27 cellular contexts compared by ENCODE assay signal in the genomic region with DNA sequence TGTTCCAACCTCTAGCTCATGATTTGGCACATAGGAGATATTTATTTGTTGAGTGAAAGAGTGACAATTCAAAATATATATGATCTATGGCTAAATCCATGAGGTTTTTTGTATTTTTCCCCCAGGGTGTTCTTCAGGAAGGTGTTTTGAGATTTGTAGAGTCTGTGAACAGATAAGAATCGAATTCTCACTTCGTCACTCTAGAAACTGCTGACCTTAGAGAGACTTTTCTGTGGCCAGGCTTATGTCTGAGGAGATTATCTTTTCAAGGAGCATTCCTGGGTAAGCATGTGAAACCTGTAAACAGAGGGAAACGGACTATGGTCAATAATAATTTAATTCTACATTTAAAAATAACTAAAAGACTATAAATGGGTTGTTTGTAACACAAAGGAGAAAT. TPM values are rescaled to one million over a fixed set of nuclear protein-coding genes. Genes with fewer than 3 reads are reported as not detected.
A peak's percentile ranks its signal among the peaks of the same experiment; 100 is the strongest.
DNase-seq lines count a peak whose midpoint lies in the region; ATAC-seq, FAIRE-seq and TF ChIP-seq lines count a peak whose summit lies in the region.
"Had no signal": no experiment of that assay in that cellular context is flagged by ENCODE, and none has a peak within 500 bp of the region (broad histone marks: within the 10 kb centered on the region; RNA-seq: fewer than 3 reads in every experiment).

No MANE protein-coding gene starts in this region.

- H3K4me3 ChIP-seq in MM.1S (ENCODE audit: low read length) (no peak overlapping the region), fibroblast of villous mesenchyme (ENCODE audit: low read depth, low read length) (no peak overlapping the region), psoas muscle (no peak overlapping the region)
- H3K4me3 ChIP-seq: BLaER1, SK-N-MC had no signal

- TF ChIP-seq CTCF in MM.1S (IDR thresholded peaks at IDR 0.05; ENCODE audit: low read length) (no peak), fibroblast of villous mesenchyme (IDR thresholded peaks at IDR 0.05; ENCODE audit: insufficient read depth, low read depth, low read length) (no peak), psoas muscle (IDR thresholded peaks at IDR 0.05) (no peak)

- H3K79me2 ChIP-seq in MM.1S (ENCODE audit: low read length) = no peaks in the 10 kb centered on the region

- no peak overlapping the region for H3K27ac ChIP-seq in MM.1S (ENCODE audit: low read length)
- peak overlapping the region; percentile 57 for H3K27ac ChIP-seq in psoas muscle
- H3K27ac ChIP-seq: BLaER1, RWPE1, SK-N-MC had no signal

- no peak overlapping the region for H2AFZ ChIP-seq in MM.1S (ENCODE audit: low read length)

- FAIRE-seq in G401.6 (lab: Jason Lieb, UNC) = peak; percentile 97
- FAIRE-seq: A204.1 had no signal

- H3K9me3 ChIP-seq in MM.1S (replicated peaks; ENCODE audit: insufficient read depth, low read length) (no peaks in the 10 kb centered on the region), psoas muscle (no peaks in the 10 kb centered on the region)
- H3K9me3 ChIP-seq: BLaER1 had no signal

- WGBS in psoas muscle, 3 donors = 38 to 61% (median 50%) methylated on average over 3 of the region's 3 CpGs

- H3K9ac ChIP-seq in MM.1S (ENCODE audit: low read length) = no peak overlapping the region
- H3K9ac ChIP-seq: BLaER1 had no signal

- no peak overlapping the region; the same call in 1 of the 2 replicates for H3K4me2 ChIP-seq in MM.1S (ENCODE audit: low read depth, low read length)
- H3K4me2 ChIP-seq: BLaER1 had no signal

- H3F3A ChIP-seq in MM.1S (ENCODE audit: insufficient read depth, low read length) = no peaks in the 10 kb centered on the region

- no peaks in the 10 kb centered on the region for H4K20me1 ChIP-seq in MM.1S (ENCODE audit: insufficient read depth, low read length)
- H4K20me1 ChIP-seq: BLaER1 had no signal

- H3K27me3 ChIP-seq in MM.1S (replicated peaks; ENCODE audit: insufficient read depth, low read length) = no peaks in the 10 kb centered on the region
- no peaks in the 10 kb centered on the region for H3K27me3 ChIP-seq in psoas muscle (ENCODE audit: insufficient read depth in 3 of 3, low read length in 2 of 3)
- H3K27me3 ChIP-seq: BLaER1 had no signal

- no peaks in the 10 kb centered on the region for H3K9me2 ChIP-seq in MM.1S (replicated peaks; ENCODE audit: insufficient read depth, low read length)

- H3K36me3 ChIP-seq in MM.1S (replicated peaks; ENCODE audit: insufficient read depth, low read length) (no peaks in the 10 kb centered on the region), psoas muscle (ENCODE audit: insufficient read depth in 1 of 2, low read depth in 1 of 2) (no peaks in the 10 kb centered on the region)
- H3K36me3 ChIP-seq: BLaER1 had no signal

- H3K4me1 ChIP-seq in MM.1S (ENCODE audit: low read length) (peaks cover 15% of the 10 kb centered on the region; the same call in 1 of the 2 replicates), psoas muscle (peaks cover 28% of the 10 kb centered on the region)
- H3K4me1 ChIP-seq: BLaER1 had no signal

- ATAC-seq in psoas muscle = no peak
- ATAC-seq in GM18498 (IDR thresholded peaks at IDR 0.05; ENCODE audit: unreplicated experiment) = no peak
- ATAC-seq in HG02852 (IDR thresholded peaks at IDR 0.05; ENCODE audit: unreplicated experiment) = no peak

- DNase-seq in MM.1S (peak; percentile 23), fibroblast of villous mesenchyme (ENCODE audit: low read depth) (peak; percentile 65), psoas muscle (no peak), SHP77 treated with DMSO at 0.1 percent for 48 hours (lab: John Stamatoyannopoulos, UW) (no peak), occipital lobe (lab: John Stamatoyannopoulos, UW) (no peak)
- DNase-seq: CD4-positive, CD25-positive, alpha-beta regulatory T cell; DMS153; DND-41; GOT3; HCEC 1CT; IMR-90; KG1; NCI-H1092 treated with DMSO at 0.1 percent for 48 hours; NCI-H1436 treated with DMSO at 0.1 percent for 48 hours; NCI-H187 treated with DMSO at 0.1 percent for 48 hours; NCI-H2107; NCI-H524; NCI-H748 treated with DMSO at 0.1 percent for 48 hours; SIG-M5 had no signal

- intact Hi-C loops in psoas muscle (cut with DNase I) = no loop called here

RNA-seq across cellular contexts. Expression of a gene that starts 0.8 kb away (rescaled TPM):
- total RNA-seq in fibroblast of villous mesenchyme (under 0.01 TPM in 1 of 2 replicates, not detected in the other), psoas muscle (10 to 100 TPM in 2 of 4 donors, 1 to 10 TPM in 2; 4.6 to 24.3 (median 10.0) TPM), occipital lobe (0.16 TPM)
- polyA plus RNA-seq in psoas muscle = 1 to 10 TPM; 2.1 to 4.8 (median 3.0) TPM
- total RNA-seq: CD4-positive, CD25-positive, alpha-beta regulatory T cell had no signal
- polyA plus RNA-seq: AG04450; CD4-positive, CD25-positive, alpha-beta regulatory T cell; IMR-90 had no signal

Comparison
In these comparisons a context has a peak if more than half of its experiments do, and no peak if none do; other contexts are left out.
1. DNase-seq: peak in MM.1S (single experiment) and fibroblast of villous mesenchyme (single experiment); none in psoas muscle (0 of 2), SHP77 treated with DMSO at 0.1 percent for 48 hours (single experiment) and occipital lobe (single experiment).